In genomic region chr17:50420419-50421112, GRCh38 we compare ENCODE assay signal across 11 cellular contexts. TPM values are rescaled to one million over a fixed set of nuclear protein-coding genes. Genes with fewer than 3 reads are reported as not detected.
A peak's percentile ranks its signal among the peaks of the same experiment; 100 is the strongest.
DNase-seq lines count a peak whose midpoint lies in the region; ATAC-seq and TF ChIP-seq lines count a peak whose summit lies in the region.
"Had no signal": no experiment of that assay in that cellular context is flagged by ENCODE, and none has a peak within 500 bp of the region (broad histone marks: within the 10 kb centered on the region; RNA-seq: fewer than 3 reads in every experiment).

No MANE protein-coding gene starts in this region.

- in situ Hi-C loops in ACHN (cut with HindIII; ENCODE audit: low pct_ligation_motif_present, low pct_unique_long_range_greater_than_20kb, low sequenced_read_pairs): no loop called here

- intact Hi-C loops in heart right ventricle (cut with DNase I) (no loop called here), stomach (cut with DNase I; ENCODE audit: low total_unique reads) (no loop called here)

- H3K27me3 ChIP-seq in heart right ventricle (no peaks in the 10 kb centered on the region), stomach (no peaks in the 10 kb centered on the region)

- H3K36me3 ChIP-seq in heart right ventricle (no peaks in the 10 kb centered on the region), stomach (no peaks in the 10 kb centered on the region)

- H3K9me3 Mint-ChIP-seq in T-helper 1 cell treated with Interleukin-12 subunit alpha and Interleukin-12 subunit beta and Interleukin-4 antibody, amounts not matched to agents 30 μg/mL and 1 μg/mL, for 36 hours: no peaks in the 10 kb centered on the region

- no peak for TF ChIP-seq CTCF in heart right ventricle (IDR thresholded peaks at IDR 0.05)
- TF ChIP-seq CTCF in stomach (IDR thresholded peaks at IDR 0.05): no peak
- no peak for TF ChIP-seq CTCF in GM20000 (IDR thresholded peaks at IDR 0.05; ENCODE audit: extremely low read depth, missing control alignments)

- peaks cover 3 to 48% (median 16%) of the 10 kb centered on the region in 9 donors for H3K4me1 ChIP-seq in heart right ventricle
- H3K4me1 ChIP-seq in stomach: peaks cover 16 to 45% (median 21%) of the 10 kb centered on the region in 4 donors

- H3K4me3 ChIP-seq in heart right ventricle (peak overlapping the region in 2 of 10 donors; percentile 29 to 38), stomach (no peak overlapping the region)
- H3K4me3 ChIP-seq: A549 had no signal

- H3K4me1 Mint-ChIP-seq in T-helper 1 cell treated with Interleukin-12 subunit alpha and Interleukin-12 subunit beta and Interleukin-4 antibody, amounts not matched to agents 30 μg/mL and 1 μg/mL, for 36 hours (ENCODE audit: low read depth): peaks cover 12% of the 10 kb centered on the region
- H3K4me1 Mint-ChIP-seq in T-helper 17 cell: peaks cover 10% of the 10 kb centered on the region

- WGBS in heart right ventricle, 2 donors: 86 to 89% methylated on average over 6 of the region's 6 CpGs
- 94 to 99% (median 96%) methylated on average over 6 of the region's 6 CpGs for WGBS in stomach, 5 donors

- no peak overlapping the region for H3K27ac Mint-ChIP-seq in T-helper 1 cell treated with Interleukin-12 subunit alpha and Interleukin-12 subunit beta and Interleukin-4 antibody, amounts not matched to agents 30 μg/mL and 1 μg/mL, for 36 hours
- peak overlapping the region; percentile 93 for H3K27ac Mint-ChIP-seq in T-helper 17 cell

- peaks cover 4% of the 10 kb centered on the region for H3K36me3 Mint-ChIP-seq in T-helper 1 cell treated with Interleukin-12 subunit alpha and Interleukin-12 subunit beta and Interleukin-4 antibody, amounts not matched to agents 30 μg/mL and 1 μg/mL, for 36 hours (ENCODE audit: low read depth)
- H3K36me3 Mint-ChIP-seq in T-helper 17 cell (ENCODE audit: low read depth): no peaks in the 10 kb centered on the region

- DNase-seq in T-helper 1 cell: no peak
- DNase-seq in T-helper 17 cell: no peak
- no peak for DNase-seq in heart right ventricle
- DNase-seq in stomach: no peak
- no peak for DNase-seq in GM20000 (ENCODE audit: low spot score)
- no peak for DNase-seq in NCI-H1694 treated with DMSO at 0.1 percent for 48 hours (lab: John Stamatoyannopoulos, UW)
- no peak for DNase-seq in ACHN
- DNase-seq: NCI-H524; stimulated activated CD4-positive, alpha-beta T cell treated with anti-CD3 and anti-CD28 coated beads, Interleukin-4, amount 100 ng/mL, for 1 hour had no signal

- ATAC-seq in T-helper 17 cell: no peak
- peak in 6 of 8 donors; percentile 50 to 77 (median 62) for ATAC-seq in heart right ventricle
- ATAC-seq: A549 had no signal

- TF ChIP-seq POLR2A in stomach (IDR thresholded peaks at IDR 0.05): no peak

- H3K9me3 ChIP-seq in T-helper 17 cell (ENCODE audit: control insufficient read depth, low read length, poor library complexity, severe bottlenecking) (no peaks in the 10 kb centered on the region), heart right ventricle (no peaks in the 10 kb centered on the region), stomach (no peaks in the 10 kb centered on the region)
- H3K9me3 ChIP-seq: A549 had no signal

- TF ChIP-seq EP300 in stomach (IDR thresholded peaks at IDR 0.05): no peak

- peak overlapping the region; percentile 78 for H3K4me3 Mint-ChIP-seq in T-helper 1 cell treated with Interleukin-12 subunit alpha and Interleukin-12 subunit beta and Interleukin-4 antibody, amounts not matched to agents 30 μg/mL and 1 μg/mL, for 36 hours
- no peak overlapping the region for H3K4me3 Mint-ChIP-seq in T-helper 17 cell

- H3K27me3 Mint-ChIP-seq in T-helper 1 cell treated with Interleukin-12 subunit alpha and Interleukin-12 subunit beta and Interleukin-4 antibody, amounts not matched to agents 30 μg/mL and 1 μg/mL, for 36 hours (ENCODE audit: low read depth): peaks cover 18% of the 10 kb centered on the region
- peaks cover 4% of the 10 kb centered on the region for H3K27me3 Mint-ChIP-seq in T-helper 17 cell

- H3K27ac ChIP-seq in heart right ventricle (peak overlapping the region in 8 of 10 donors; percentile 28 to 83 (median 66)), stomach (peak overlapping the region in 4 of 5 donors; percentile 70 to 85 (median 78))
- H3K27ac ChIP-seq: A549 had no signal

RNA-seq across cellular contexts. Expression of gene ACSF2, which starts 5.5 kb away (rescaled TPM):
- total RNA-seq in T-helper 17 cell (10 to 100 TPM; 16.4 to 21.8 TPM), heart right ventricle (10 to 100 TPM in 9 of 10 donors, 1 to 10 TPM in 1; 9.9 to 45.0 (median 19.7) TPM), stomach (100 to 1,000 TPM in 3 of 5 donors, 10 to 100 TPM in 2; 16.1 to 172 (median 103) TPM)
- polyA plus RNA-seq in heart right ventricle (10 to 100 TPM in 1 of 2 donors, 1 to 10 TPM in 1; 7.9 to 26.9 TPM), stomach (10 to 100 TPM; 44.7 to 86.8 (median 49.1) TPM)

RNA-seq across cellular contexts. Expression of gene LRRC59, which starts 23.2 kb away (rescaled TPM):
- total RNA-seq in T-helper 17 cell (10 to 100 TPM; 45.2 to 51.9 TPM), heart right ventricle (10 to 100 TPM; 19.2 to 48.3 (median 24.7) TPM), stomach (100 to 1,000 TPM in 2 of 5 donors, 10 to 100 TPM in 3; 40.8 to 117 (median 77.1) TPM)
- polyA plus RNA-seq in heart right ventricle (10 to 100 TPM; 11.4 to 83.1 TPM), stomach (10 to 100 TPM; 32.2 to 76.7 (median 75.3) TPM)

RNA-seq across cellular contexts. Expression of gene EME1, which starts 47.5 kb away (rescaled TPM):
- total RNA-seq in T-helper 17 cell (1 to 10 TPM in 1 of 2 donors, under 1 TPM in 1; 0.55 to 1.3 TPM), heart right ventricle (1 to 10 TPM in 2 of 10 donors, under 1 TPM in 8; 0.25 to 1.8 (median 0.67) TPM), stomach (10 to 100 TPM in 1 of 5 donors, 1 to 10 TPM in 2, under 1 TPM in 1, not detected in 1; 0.87 to 15.8 (median 3.7) TPM)
- polyA plus RNA-seq in heart right ventricle (under 1 TPM; 0.20 to 0.51 TPM), stomach (1 to 10 TPM in 2 of 3 donors, not detected in 1; 1.2 to 2.0 TPM)

RNA-seq across cellular contexts. Expression of gene MRPL27, which starts 47.6 kb away (rescaled TPM):
- total RNA-seq in T-helper 17 cell (10 to 100 TPM; 29.4 to 37.0 TPM), heart right ventricle (10 to 100 TPM; 54.8 to 90.0 (median 63.0) TPM), stomach (10 to 100 TPM; 25.0 to 67.7 (median 44.4) TPM)
- polyA plus RNA-seq in heart right ventricle (100 to 1,000 TPM; 241 to 253 TPM), stomach (100 to 1,000 TPM; 175 to 258 (median 219) TPM)

RNA-seq across cellular contexts. Expression of gene CHAD, which starts 48.1 kb away (rescaled TPM):
- total RNA-seq in T-helper 17 cell (not detected), heart right ventricle (under 1 TPM in 3 of 10 donors, not detected in 7; 0.13 to 0.74 (median 0.20) TPM), stomach (10 to 100 TPM in 2 of 5 donors, under 1 TPM in 2, not detected in 1; 0.45 to 12.0 (median 6.0) TPM)
- polyA plus RNA-seq in heart right ventricle (under 1 TPM in 1 of 2 donors, not detected in 1; 0.44 TPM), stomach (1 to 10 TPM; 2.6 to 8.5 (median 4.9) TPM)
- polyA plus RNA-seq: A549 had no signal
